ENCODE assay signal across 14 cellular contexts in the genomic region with DNA sequence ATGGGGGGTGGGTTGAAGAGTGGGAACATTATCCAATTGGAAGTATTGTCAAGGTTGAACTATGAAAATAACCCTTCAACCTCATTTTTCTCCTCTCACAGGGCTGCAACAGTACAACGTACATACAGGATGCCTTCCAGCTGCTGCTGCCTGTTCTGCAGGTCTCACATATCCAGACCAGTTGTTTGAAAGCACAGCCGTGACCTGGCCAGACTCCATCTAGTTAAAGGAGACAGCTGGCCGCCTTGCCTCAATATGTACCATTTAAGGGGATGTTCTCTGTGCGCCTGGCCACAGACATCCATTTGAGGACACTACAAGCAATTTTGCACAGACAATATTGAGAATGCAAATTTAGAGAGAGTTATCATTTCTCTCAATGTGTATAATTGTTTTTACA.
DNase-seq lines count a peak whose midpoint lies in the region; ATAC-seq and TF ChIP-seq lines count a peak whose summit lies in the region.
"Had no signal": no experiment of that assay in that cellular context is flagged by ENCODE, and none has a peak within 500 bp of the region (broad histone marks: within the 10 kb centered on the region; RNA-seq: fewer than 3 reads in every experiment).

No MANE protein-coding gene starts in this region.

- no peaks in the 10 kb centered on the region for H3K9me3 ChIP-seq in sigmoid colon
- H3K9me3 ChIP-seq: thyroid gland had no signal

- intact Hi-C loops in left ventricle myocardium superior (cut with micrococcal nuclease): no loop called here
- intact Hi-C loops in sigmoid colon (cut with DNase I): loop anchor here (10.0 kb wide), 1 partner anchor 1059 kb away; no protein-coding TSS in a partner anchor

- H3K4me3 ChIP-seq in sigmoid colon: no peak overlapping the region
- H3K4me3 ChIP-seq: thyroid gland had no signal

- ATAC-seq in left ventricle myocardium superior (peak; percentile 90), GM19452 (IDR thresholded peaks at IDR 0.05; ENCODE audit: unreplicated experiment) (no peak), GM19324 (IDR thresholded peaks at IDR 0.05; ENCODE audit: low FRiP score, unreplicated experiment) (no peak), HG02840 (IDR thresholded peaks at IDR 0.05; ENCODE audit: low FRiP score, unreplicated experiment) (no peak)
- ATAC-seq: effector memory CD8-positive, alpha-beta T cell had no signal

- no peaks in the 10 kb centered on the region for H3K27me3 ChIP-seq in sigmoid colon
- H3K27me3 ChIP-seq: thyroid gland had no signal

- TF ChIP-seq EP300 in sigmoid colon (IDR thresholded peaks at IDR 0.05): peak; percentile 45 to 90 (median 87)

- H3K36me3 ChIP-seq in sigmoid colon: peaks cover 0 to 23% (median 12%) of the 10 kb centered on the region in 4 donors

- WGBS in sigmoid colon, 2 donors: 73 to 84% methylated on average over 4 of the region's 4 CpGs

- H3K4me1 ChIP-seq in sigmoid colon: peaks cover 0 to 89% (median 66%) of the 10 kb centered on the region in 4 donors
- H3K4me1 ChIP-seq: thyroid gland had no signal

- H3K27ac ChIP-seq in sigmoid colon: peak overlapping the region; percentile 80 to 89 (median 87)
- H3K27ac ChIP-seq: C4-2B, thyroid gland had no signal

- TF ChIP-seq CTCF in sigmoid colon (IDR thresholded peaks at IDR 0.05): no peak

- no peak for TF ChIP-seq POLR2A in sigmoid colon (IDR thresholded peaks at IDR 0.05)

- DNase-seq in NCI-H1092 treated with DMSO at 0.1 percent for 48 hours (lab: John Stamatoyannopoulos, UW) (peak; percentile 88), SK-N-DZ (ENCODE audit: low spot score) (peak; percentile 93), left ventricle myocardium superior (peak; percentile 71), sigmoid colon (peak; percentile 98)
- no peak for DNase-seq in activated T-cell treated with anti-CD3 and anti-CD28 coated beads, Interleukin-2, amount 50 U/mL, for 1 hour
- DNase-seq: activated CD8-positive, alpha-beta memory T cell treated with anti-CD3 and anti-CD28 coated beads for 24 hours; activated effector memory CD4-positive, alpha-beta T cell treated with anti-CD3 and anti-CD28 coated beads, Interleukin-2, amount 50 U/mL, for 16 hours; effector memory CD8-positive, alpha-beta T cell; HFFc6; thyroid gland had no signal
